16 cellular contexts compared by ENCODE assay signal in the genomic region with DNA sequence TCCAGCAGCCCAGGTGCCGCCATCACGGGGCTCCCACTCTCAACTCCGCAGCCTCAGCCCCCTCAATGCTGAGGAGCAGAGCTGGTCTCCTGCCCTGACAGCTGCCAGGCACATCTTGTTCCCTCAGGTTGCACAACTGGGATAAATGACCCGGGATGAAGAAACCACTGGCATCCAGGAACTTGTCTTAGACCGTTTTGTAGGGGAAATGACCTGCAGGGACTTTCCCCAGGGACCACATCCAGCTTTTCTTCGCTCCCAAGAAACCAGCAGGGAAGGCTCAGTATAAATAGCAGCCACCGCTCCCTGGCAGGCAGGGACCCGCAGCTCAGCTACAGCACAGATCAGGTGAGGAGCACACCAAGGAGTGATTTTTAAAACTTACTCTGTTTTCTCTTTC. TPM values are rescaled to one million over a fixed set of nuclear protein-coding genes. Genes with fewer than 3 reads are reported as not detected.
DNase-seq lines count a peak whose midpoint lies in the region; ATAC-seq and TF ChIP-seq lines count a peak whose summit lies in the region.
"Had no signal": no experiment of that assay in that cellular context is flagged by ENCODE, and none has a peak within 500 bp of the region (broad histone marks: within the 10 kb centered on the region; RNA-seq: fewer than 3 reads in every experiment).

A gene (plus strand): TSS at position 316 of the 400 bp plus-strand sequence. CDS start 624 bp downstream, outside the sequence.

- peaks cover 2% of the 10 kb centered on the region for H3K36me3 Mint-ChIP-seq in T-helper 17 cell (ENCODE audit: low read depth)
- H3K36me3 Mint-ChIP-seq: CD4-positive, alpha-beta memory T cell; naive thymus-derived CD8-positive, alpha-beta T cell had no signal

- peaks cover 21% of the 10 kb centered on the region for H3K4me1 Mint-ChIP-seq in T-helper 17 cell

- no peaks in the 10 kb centered on the region for H3K9me3 ChIP-seq in T-helper 17 cell (ENCODE audit: control insufficient read depth, low read length, poor library complexity, severe bottlenecking)
- no peaks in the 10 kb centered on the region for H3K9me3 ChIP-seq in vagina

- no peak within 1 kb of the TSS for H3K4me3 Mint-ChIP-seq in T-helper 17 cell
- H3K4me3 Mint-ChIP-seq: activated T-helper 1 cell treated with anti-CD3 and anti-CD28 coated beads, Interleukin-12 subunit alpha, Interleukin-12 subunit beta, Interleukin-2, Interleukin-4 antibody, amounts not matched to agents 30 ng/mL and 10 ng/mL and 1 ng/mL, durations not matched to agents 14 hours and 24 hours and 36 hours; H9; naive thymus-derived CD8-positive, alpha-beta T cell; T-helper 2 cell treated with Interferon-gamma antibody and Interleukin-4, amounts not matched to agents 5 μg/mL and 100 μg/mL, for 36 hours had no signal

- TF ChIP-seq POLR2A in vagina (IDR thresholded peaks at IDR 0.05): no peak

- H3K27ac Mint-ChIP-seq in T-helper 17 cell: peak within 1 kb of the TSS; percentile 19
- H3K27ac Mint-ChIP-seq: activated T-helper 1 cell treated with anti-CD3 and anti-CD28 coated beads, Interleukin-12 subunit alpha, Interleukin-12 subunit beta, Interleukin-2, Interleukin-4 antibody, amounts not matched to agents 30 ng/mL and 10 ng/mL and 1 ng/mL, durations not matched to agents 14 hours and 24 hours and 36 hours had no signal

- H3K36me3 ChIP-seq in vagina: no peaks in the 10 kb centered on the region

- DNase-seq in T-helper 17 cell (no peak), mesenteric fat pad (ENCODE audit: low spot score) (no peak), vagina (ENCODE audit: extremely low spot score in 2 of 2) (peak in 1 of 2 donors; percentile 64), foreskin fibroblast (no peak), D341Med (ENCODE audit: low spot score) (no peak), NCI-H1436 treated with DMSO at 0.1 percent for 48 hours (lab: John Stamatoyannopoulos, UW) (no peak)
- DNase-seq: CD4-positive, alpha-beta memory T cell; H9; Karpas-422; kidney; naive thymus-derived CD8-positive, alpha-beta T cell; NCI-H187; NCI-H526 treated with DMSO at 0.1 percent for 48 hours had no signal

- no peaks in the 10 kb centered on the region for H3K27me3 ChIP-seq in vagina

- no peak within 1 kb of the TSS for H3K4me3 ChIP-seq in vagina
- H3K4me3 ChIP-seq in foreskin fibroblast (ENCODE audit: low read depth in 1 of 2, low read length in 2 of 2): no peak within 1 kb of the TSS

- H3K4me1 ChIP-seq in vagina: no peaks in the 10 kb centered on the region

- H3K27me3 Mint-ChIP-seq in T-helper 17 cell: no peaks in the 10 kb centered on the region
- H3K27me3 Mint-ChIP-seq: CD4-positive, alpha-beta memory T cell had no signal

- intact Hi-C loops in vagina (cut with DNase I): no loop called here

- TF ChIP-seq CTCF in vagina (IDR thresholded peaks at IDR 0.05): no peak
- TF ChIP-seq CTCF in foreskin fibroblast (IDR thresholded peaks at IDR 0.05; ENCODE audit: low read depth, low read length): no peak

- no peak within 1 kb of the TSS for H3K27ac ChIP-seq in vagina

- no peak for ATAC-seq in T-helper 17 cell
- peak; percentile 37 for ATAC-seq in esophagus mucosa
- ATAC-seq: naive thymus-derived CD8-positive, alpha-beta T cell had no signal

RNA-seq across cellular contexts. Expression of the gene that starts here (rescaled TPM):
- not detected for total RNA-seq in T-helper 17 cell
- total RNA-seq in esophagus mucosa: 56.2 TPM
- 5,251 TPM for total RNA-seq in mesenteric fat pad
- 60.4 TPM for total RNA-seq in vagina
- total RNA-seq: activated T-helper 1 cell treated with anti-CD3 and anti-CD28 coated beads, Interleukin-12 subunit alpha, Interleukin-12 subunit beta, Interleukin-2, Interleukin-4 antibody, amounts not matched to agents 30 ng/mL and 10 ng/mL and 1 ng/mL, durations not matched to agents 14 hours and 24 hours and 36 hours; CD4-positive, alpha-beta memory T cell; H9; naive thymus-derived CD8-positive, alpha-beta T cell had no signal

Comparison
In these comparisons a context has a peak if more than half of its experiments do, and no peak if none do; other contexts are left out.
1. RNA of the gene that starts here (total RNA-seq): 5,251 TPM in mesenteric fat pad (single experiment); 60.4 TPM in vagina (single experiment), 56.2 TPM in esophagus mucosa (single experiment) and not detected in T-helper 17 cell; every median in the first group is over 10 times any median in the second.